8 cellular contexts compared by ENCODE assay signal in the genomic region with DNA sequence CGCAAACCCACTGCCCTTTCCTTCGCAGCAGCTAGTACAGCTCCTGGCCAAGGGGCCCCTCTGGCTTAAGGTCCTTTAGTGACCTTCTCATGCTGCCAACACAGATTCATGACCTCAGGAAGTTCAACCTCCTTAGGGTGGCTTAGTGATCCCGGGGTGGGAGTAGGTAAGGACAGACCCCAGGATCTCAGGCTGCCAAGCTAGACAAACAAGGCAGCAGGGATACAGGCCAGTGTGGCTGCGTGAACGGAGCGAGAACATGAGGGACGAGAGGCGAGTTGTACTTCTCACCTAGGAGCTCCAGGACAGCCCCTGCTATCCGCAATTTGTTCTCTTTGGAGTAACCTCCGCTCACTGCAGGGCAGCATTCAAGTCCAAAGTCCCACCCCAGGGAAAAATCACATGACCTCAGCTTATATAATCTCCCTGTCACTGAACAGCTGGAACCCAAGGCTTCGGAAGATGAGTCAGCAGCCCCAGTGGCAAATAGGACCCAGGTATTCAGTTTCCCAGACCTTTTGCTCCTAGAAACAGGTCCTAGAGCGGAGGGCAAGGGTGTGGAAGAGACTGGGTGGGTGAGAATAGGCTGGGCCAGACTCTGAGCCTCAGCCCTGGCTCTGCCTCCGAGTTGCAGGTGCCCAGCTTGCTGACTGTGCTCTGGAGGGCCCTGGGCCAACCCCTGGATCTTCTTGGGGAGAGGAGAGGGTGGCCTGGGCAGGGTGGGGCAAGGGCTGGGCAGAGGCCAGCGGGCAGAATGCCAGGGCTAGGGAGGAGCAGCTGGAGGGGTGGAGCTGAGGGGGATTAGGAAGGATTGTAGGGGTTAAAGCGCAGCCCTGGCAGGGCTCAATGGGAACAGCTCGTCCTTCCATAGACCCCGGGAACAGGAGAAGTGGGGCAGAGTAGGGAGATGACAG.
A peak's percentile ranks its signal among the peaks of the same experiment; 100 is the strongest.
DNase-seq lines count a peak whose midpoint lies in the region; FAIRE-seq lines count a peak whose summit lies in the region.

No MANE protein-coding gene starts in this region.

- peak overlapping the region; percentile 90 for H3K27ac ChIP-seq in caudate nucleus (ENCODE audit: low read depth, low read length)

- DNase-seq in NOMO-1 treated with DMSO at 0.1 percent for 48 hours (lab: John Stamatoyannopoulos, UW; ENCODE audit: unreplicated experiment), result peak; percentile 13
- no peak for DNase-seq in NOMO-1 treated with dmso at 0.1 percent for 144 hours (lab: John Stamatoyannopoulos, UW; ENCODE audit: unreplicated experiment)
- DNase-seq in caudate nucleus (lab: John Stamatoyannopoulos, UW), result peak in 27 of 61 donors; percentile 23 to 84 (median 51)
- DNase-seq in medulla oblongata (ENCODE audit: extremely low spot score), result peak; percentile 65
- DNase-seq in urothelium cell line (ENCODE audit: low spot score), result peak; percentile 62
- DNase-seq in NCI-H187 (lab: John Stamatoyannopoulos, UW), result no peak
- no peak for DNase-seq in GM19238 (ENCODE audit: insufficient read length, low spot score)
- DNase-seq in UCSD-AML1 (lab: John Stamatoyannopoulos, UW; ENCODE audit: unreplicated experiment), result no peak

- no peak for FAIRE-seq in urothelium cell line (lab: Jason Lieb, UNC)

Comparison
In these comparisons a context has a peak if more than half of its experiments do, and no peak if none do; other contexts are left out.
1. DNase-seq: peak in NOMO-1 treated with DMSO at 0.1 percent for 48 hours (single experiment), medulla oblongata (single experiment) and urothelium cell line (single experiment); none in NOMO-1 treated with dmso at 0.1 percent for 144 hours (single experiment), NCI-H187 (0 of 2), GM19238 (single experiment) and UCSD-AML1 (single experiment).